ENCODE assay signal across 15 cellular contexts in genomic region chr1:73673980-73674379, GRCh38.
DNase-seq lines count a peak whose midpoint lies in the region; ATAC-seq and TF ChIP-seq lines count a peak whose summit lies in the region.
"Had no signal": no experiment of that assay in that cellular context is flagged by ENCODE, and none has a peak within 500 bp of the region (broad histone marks: within the 10 kb centered on the region; RNA-seq: fewer than 3 reads in every experiment).

No MANE protein-coding gene starts in this region.

- TF ChIP-seq CTCF in GM13977 (IDR thresholded peaks at IDR 0.05; ENCODE audit: extremely low read depth, insufficient read depth, missing control alignments): no peak

- no peaks in the 10 kb centered on the region for H3K9me2 ChIP-seq in Karpas-422 (replicated peaks; ENCODE audit: insufficient read depth, low read length)

- DNase-seq in Ammon's horn (ENCODE audit: low spot score): peak; percentile 10
- DNase-seq in NCI-H1105 (lab: John Stamatoyannopoulos, UW): peak; percentile 84
- peak; percentile 73 for DNase-seq in NCI-H748 treated with DMSO at 0.1 percent for 48 hours (lab: John Stamatoyannopoulos, UW)
- peak; percentile 17 for DNase-seq in fibroblast of peridontal ligament (ENCODE audit: extremely low read depth)
- DNase-seq in GM13977 (ENCODE audit: low spot score): no peak
- DNase-seq in DMS53 (lab: John Stamatoyannopoulos, UW): no peak
- no peak for DNase-seq in Karpas-422
- no peak for DNase-seq in right cardiac atrium
- DNase-seq: activated CD4-positive, alpha-beta T cell treated with anti-CD3 and anti-CD28 coated beads, Interleukin-2, amount 10 ng/mL, durations not matched to agents 24 days and 14 days; activated T-cell treated with anti-CD3 and anti-CD28 coated beads, Interleukin-2, amount 50 U/mL, for 1 hour; NK-92 treated with Interleukin-12 subunit alpha and Interleukin-12 subunit beta, amount 100 ng/mL, for 24 hours; Right ventricle myocardium superior; stimulated activated naive CD4-positive, alpha-beta T cell; upper lobe of left lung had no signal

- H3K9me3 ChIP-seq in Karpas-422 (ENCODE audit: low read length) (0 out of 2 replicates have a peak, but pooled peaks cover 4% of the 10 kb centered on the region), right cardiac atrium (ENCODE audit: control insufficient read depth, low read length) (no peaks in the 10 kb centered on the region)
- H3K9me3 ChIP-seq: upper lobe of left lung had no signal

- no peak for ATAC-seq in right cardiac atrium
- ATAC-seq: HCT116 had no signal

- H3K4me3 ChIP-seq in Karpas-422 (ENCODE audit: low read length) (no peak overlapping the region), right cardiac atrium (ENCODE audit: low read length) (no peak overlapping the region)
- H3K4me3 ChIP-seq: upper lobe of left lung had no signal

- intact Hi-C loops in right cardiac atrium (cut with DNase I): no loop called here

- H3K27ac ChIP-seq in Karpas-422 (ENCODE audit: low read length): no peak overlapping the region
- H3K27ac ChIP-seq in right cardiac atrium (ENCODE audit: low read length): no peak overlapping the region
- H3K27ac ChIP-seq: upper lobe of left lung had no signal

- H3K79me2 ChIP-seq in Karpas-422 (ENCODE audit: low read length): no peaks in the 10 kb centered on the region

- no peaks in the 10 kb centered on the region for H3K27me3 ChIP-seq in Karpas-422 (ENCODE audit: low read length)
- no peaks in the 10 kb centered on the region for H3K27me3 ChIP-seq in right cardiac atrium (ENCODE audit: control insufficient read depth, insufficient read depth)
- H3K27me3 ChIP-seq: upper lobe of left lung had no signal

- no peak overlapping the region for H3K9ac ChIP-seq in Karpas-422 (ENCODE audit: low read length)

- no peaks in the 10 kb centered on the region for H3K36me3 ChIP-seq in Karpas-422 (ENCODE audit: insufficient read depth, low read length)
- H3K36me3 ChIP-seq: upper lobe of left lung had no signal

- H2AFZ ChIP-seq in Karpas-422 (ENCODE audit: low read length): no peak overlapping the region

- H3K4me1 ChIP-seq in Karpas-422 (ENCODE audit: low read length) (no peaks in the 10 kb centered on the region), right cardiac atrium (ENCODE audit: control insufficient read depth, insufficient read depth, low read length) (no peaks in the 10 kb centered on the region)
- H3K4me1 ChIP-seq: upper lobe of left lung had no signal

- in situ Hi-C loops in GM13977 (cut with MboI; ENCODE audit: low pct_unique_long_range_greater_than_20kb, low sequenced_read_pairs, unreplicated experiment): no loop called here

- H3K4me2 ChIP-seq in Karpas-422 (ENCODE audit: low read depth, low read length, poor library complexity, severe bottlenecking): no peak overlapping the region

- no peaks in the 10 kb centered on the region for H4K20me1 ChIP-seq in Karpas-422 (ENCODE audit: insufficient read depth, low read depth, low read length)

Comparison
In these comparisons a context has a peak if more than half of its experiments do, and no peak if none do; other contexts are left out.
1. DNase-seq: peak in Ammon's horn (single experiment), NCI-H1105 (single experiment), NCI-H748 treated with DMSO at 0.1 percent for 48 hours (single experiment) and fibroblast of peridontal ligament (single experiment); none in GM13977 (single experiment), DMS53 (single experiment), Karpas-422 (single experiment) and right cardiac atrium (0 of 3).